20 cellular contexts compared by ENCODE assay signal in genomic region chr16:53913920-53914319, GRCh38.
DNase-seq lines count a peak whose midpoint lies in the region; ATAC-seq and TF ChIP-seq lines count a peak whose summit lies in the region.
"Had no signal": no experiment of that assay in that cellular context is flagged by ENCODE, and none has a peak within 500 bp of the region (broad histone marks: within the 10 kb centered on the region; RNA-seq: fewer than 3 reads in every experiment).

No MANE protein-coding gene starts in this region.

- POLR2A ChIA-PET in activated CD4-positive, alpha-beta T cell treated with anti-CD3 and anti-CD28 coated beads for 36 hours (lab: Charles Lee): no interaction called here

- no peaks in the 10 kb centered on the region for H3K27me3 Mint-ChIP-seq in activated CD4-positive, alpha-beta T cell treated with anti-CD3 and anti-CD28 coated beads for 36 hours
- no peaks in the 10 kb centered on the region for H3K27me3 Mint-ChIP-seq in natural killer cell (ENCODE audit: low read depth in 2 of 2)

- peaks cover 3% of the 10 kb centered on the region for H3K36me3 Mint-ChIP-seq in activated CD4-positive, alpha-beta T cell treated with anti-CD3 and anti-CD28 coated beads for 36 hours (ENCODE audit: low read depth)
- H3K36me3 Mint-ChIP-seq in natural killer cell: no peaks in the 10 kb centered on the region

- H3K27me3 ChIP-seq in breast epithelium: no peaks in the 10 kb centered on the region
- H3K27me3 ChIP-seq: esophagus muscularis mucosa, right lobe of liver had no signal

- H3K9me3 ChIP-seq in breast epithelium: no peaks in the 10 kb centered on the region
- H3K9me3 ChIP-seq: esophagus muscularis mucosa, right lobe of liver had no signal

- no peaks in the 10 kb centered on the region for H3K9me3 Mint-ChIP-seq in activated CD4-positive, alpha-beta T cell treated with anti-CD3 and anti-CD28 coated beads for 36 hours (ENCODE audit: low read depth)
- H3K9me3 Mint-ChIP-seq in natural killer cell: no peaks in the 10 kb centered on the region
- H3K9me3 Mint-ChIP-seq: nephron had no signal

- TF ChIP-seq POLR2A in breast epithelium (IDR thresholded peaks at IDR 0.05): no peak

- ATAC-seq in activated CD4-positive, alpha-beta T cell treated with anti-CD3 and anti-CD28 coated beads for 36 hours: no peak
- ATAC-seq in natural killer cell: no peak
- ATAC-seq: HepG2, left colon had no signal

- no peaks in the 10 kb centered on the region for H3K36me3 ChIP-seq in breast epithelium
- H3K36me3 ChIP-seq: esophagus muscularis mucosa, right lobe of liver had no signal

- CTCF ChIA-PET in activated CD4-positive, alpha-beta T cell treated with anti-CD3 and anti-CD28 coated beads for 36 hours (lab: Charles Lee): interaction anchor here (1.0 kb wide), 1 partner anchor 364 kb away, joined by 3 read pairs; no protein-coding TSS in a partner anchor

- DNase-seq in activated CD4-positive, alpha-beta T cell treated with anti-CD3 and anti-CD28 coated beads for 36 hours: no peak
- no peak for DNase-seq in activated CD4-positive, alpha-beta T cell treated with anti-CD3 and anti-CD28 coated beads, Interleukin-2, amount 50 U/mL, for 1 hour
- DNase-seq in MV-4-11 (lab: John Stamatoyannopoulos, UW) (peak; percentile 21), breast epithelium (ENCODE audit: low spot score in 2 of 2) (no peak), natural killer cell (no peak), retina (no peak), NCI-H1436 treated with DMSO at 0.1 percent for 48 hours (lab: John Stamatoyannopoulos, UW) (no peak), SW480 (ENCODE audit: low spot score) (no peak)
- DNase-seq: 8988T; H7; left colon; NCI-H1048; NCI-H2171 treated with DMSO at 0.1 percent for 48 hours; NK-92 treated with Interleukin-12 subunit alpha and Interleukin-12 subunit beta, amount 100 ng/mL, for 24 hours; right lobe of liver; SIG-M5; stimulated activated CD4-positive, alpha-beta T cell treated with anti-CD3 and anti-CD28 coated beads, Interleukin-4, amount 100 ng/mL, for 24 hours had no signal

- peak overlapping the region; percentile 35 for H3K27ac Mint-ChIP-seq in activated CD4-positive, alpha-beta T cell treated with anti-CD3 and anti-CD28 coated beads for 36 hours
- H3K27ac Mint-ChIP-seq in natural killer cell: no peak overlapping the region

- no peak overlapping the region for H3K4me3 Mint-ChIP-seq in activated CD4-positive, alpha-beta T cell treated with anti-CD3 and anti-CD28 coated beads for 36 hours
- peak overlapping the region; percentile 75 for H3K4me3 Mint-ChIP-seq in natural killer cell
- H3K4me3 Mint-ChIP-seq: nephron had no signal

- H3K27ac ChIP-seq in breast epithelium: peak overlapping the region; percentile 49 to 70
- H3K27ac ChIP-seq: right lobe of liver had no signal

- H3K4me3 ChIP-seq in breast epithelium: no peak overlapping the region
- H3K4me3 ChIP-seq: esophagus muscularis mucosa, right lobe of liver had no signal

- TF ChIP-seq CTCF in breast epithelium (IDR thresholded peaks at IDR 0.05) (no peak), natural killer cell (IDR thresholded peaks at IDR 0.05) (no peak)

- H3K4me1 Mint-ChIP-seq in activated CD4-positive, alpha-beta T cell treated with anti-CD3 and anti-CD28 coated beads for 36 hours: peaks cover 29% of the 10 kb centered on the region
- peaks cover 0 to 19% of the 10 kb centered on the region in 2 donors for H3K4me1 Mint-ChIP-seq in natural killer cell

- peaks cover 0 to 4% of the 10 kb centered on the region in 2 donors for H3K4me1 ChIP-seq in breast epithelium

- intact Hi-C loops in activated CD4-positive, alpha-beta T cell treated with anti-CD3 and anti-CD28 coated beads for 36 hours (cut with DNase I, micrococcal nuclease): loop anchor here in 1 of 2 experiments (2.0 kb wide), 1 partner anchor 49 kb away; no protein-coding TSS in a partner anchor
- intact Hi-C loops in breast epithelium (cut with DNase I; ENCODE audit: low total_unique reads) (no loop called here), natural killer cell (cut with micrococcal nuclease) (loop anchor here (2.0 kb wide), 1 partner anchor 377 kb away; no protein-coding TSS in a partner anchor)
